ENCODE assay signal across 8 cellular contexts in genomic region chr2:238847841-238848565, GRCh38. TPM values are rescaled to one million over a fixed set of nuclear protein-coding genes. Genes with fewer than 3 reads are reported as not detected.
DNase-seq lines count a peak whose midpoint lies in the region; ATAC-seq and TF ChIP-seq lines count a peak whose summit lies in the region.

Gene TWIST2, plus strand, starts transcription at chr2:238848085. Its CDS starts 131 bp downstream, at chr2:238848216.

- H3K9me3 ChIP-seq in breast epithelium (no peaks in the 10 kb centered on the region), subcutaneous abdominal adipose tissue (ENCODE audit: control insufficient read depth in 5 of 5, low read length in 5 of 5) (no peaks in the 10 kb centered on the region)

- H3K4me3 ChIP-seq in breast epithelium (peak within 1 kb of the TSS; percentile 63 to 86 (median 78)), subcutaneous abdominal adipose tissue (ENCODE audit: low read depth in 1 of 5, low read length in 5 of 5) (peak within 1 kb of the TSS; percentile 71 to 99 (median 95))

- H3K4me1 ChIP-seq in breast epithelium: no peaks in the 10 kb centered on the region
- H3K4me1 ChIP-seq in subcutaneous abdominal adipose tissue (ENCODE audit: control insufficient read depth in 5 of 5, insufficient read depth in 5 of 5, low read length in 5 of 5): peaks cover 1 to 62% (median 41%) of the 10 kb centered on the region in 5 donors

- no peaks in the 10 kb centered on the region for H3K36me3 ChIP-seq in breast epithelium
- H3K36me3 ChIP-seq in subcutaneous abdominal adipose tissue (ENCODE audit: control insufficient read depth in 5 of 5, insufficient read depth in 5 of 5, low read length in 5 of 5): peaks cover 0 to 2% (median 0%) of the 10 kb centered on the region in 5 donors

- no peak for TF ChIP-seq CTCF in breast epithelium (IDR thresholded peaks at IDR 0.05)

- H3K27ac ChIP-seq in breast epithelium (peak within 1 kb of the TSS; percentile 79 to 93), subcutaneous abdominal adipose tissue (ENCODE audit: low read depth, low read length) (peak within 1 kb of the TSS; percentile 94)

- DNase-seq in HS-5 (ENCODE audit: low read depth) (peak; percentile 90), breast epithelium (ENCODE audit: low spot score in 2 of 2) (peak in 1 of 2 donors; percentile 52), kidney tubule cell (ENCODE audit: low spot score) (peak; percentile 12), NCI-H1092 treated with DMSO at 0.1 percent for 48 hours (lab: John Stamatoyannopoulos, UW) (no peak)
- no peak for DNase-seq in stimulated activated CD4-positive, alpha-beta T cell treated with anti-CD3 and anti-CD28 coated beads, Interleukin-12 subunit alpha, Interleukin-12 subunit beta, amount 100 ng/mL, for 4 hours
- no peak for DNase-seq in effector CD8-positive, alpha-beta T cell (lab: John Stamatoyannopoulos, UW)

- TF ChIP-seq POLR2A in breast epithelium (IDR thresholded peaks at IDR 0.05): no peak

- ATAC-seq in HG02870 (IDR thresholded peaks at IDR 0.05; ENCODE audit: unreplicated experiment): no peak

- peak within 1 kb of the TSS; percentile 70 to 89 (median 72) for H3K9ac ChIP-seq in subcutaneous abdominal adipose tissue (ENCODE audit: low read length in 5 of 5)

- H3K27me3 ChIP-seq in breast epithelium (peaks cover 0 to 41% of the 10 kb centered on the region in 2 donors), subcutaneous abdominal adipose tissue (ENCODE audit: control insufficient read depth in 5 of 5, insufficient read depth in 4 of 5, low read length in 5 of 5) (peaks cover 0 to 19% (median 0%) of the 10 kb centered on the region in 5 donors)

- intact Hi-C loops in breast epithelium (cut with DNase I; ENCODE audit: low total_unique reads): no loop called here

RNA-seq across cellular contexts. Expression of gene TWIST2, which starts in this region (rescaled TPM):
- 100 to 1,000 TPM in 2 of 3 donors, 10 to 100 TPM in 1; 38.2 to 200 (median 178) TPM for total RNA-seq in breast epithelium

Comparison
In these comparisons a context has a peak if more than half of its experiments do, and no peak if none do; other contexts are left out.
1. DNase-seq: peak in HS-5 (single experiment) and kidney tubule cell (single experiment); none in NCI-H1092 treated with DMSO at 0.1 percent for 48 hours (single experiment), stimulated activated CD4-positive, alpha-beta T cell treated with anti-CD3 and anti-CD28 coated beads, Interleukin-12 subunit alpha, Interleukin-12 subunit beta, amount 100 ng/mL, for 4 hours (single experiment) and effector CD8-positive, alpha-beta T cell (single experiment).